Comparison of ENCODE assay signal across 19 cellular contexts in genomic region chr2:69525261-69525660, GRCh38.
DNase-seq lines count a peak whose midpoint lies in the region; ATAC-seq and TF ChIP-seq lines count a peak whose summit lies in the region.
"Had no signal": no experiment of that assay in that cellular context is flagged by ENCODE, and none has a peak within 500 bp of the region (broad histone marks: within the 10 kb centered on the region; RNA-seq: fewer than 3 reads in every experiment).

No MANE protein-coding gene starts in this region.

- H3K18ac ChIP-seq in IMR-90 (ENCODE audit: low read depth, low read length): no peak overlapping the region

- H2BK15ac ChIP-seq in IMR-90 (ENCODE audit: low read depth, low read length): no peak overlapping the region

- H4K91ac ChIP-seq in IMR-90 (ENCODE audit: insufficient read depth, low read depth, low read length): no peak overlapping the region

- H2AK9ac ChIP-seq in IMR-90 (replicated peaks; ENCODE audit: low read depth, low read length, poor library complexity): no peak overlapping the region

- H3K23ac ChIP-seq in IMR-90 (ENCODE audit: low read depth, low read length): no peak overlapping the region

- no peak overlapping the region for H4K8ac ChIP-seq in IMR-90 (ENCODE audit: low read depth in 2 of 2, low read length in 2 of 2)

- no peak overlapping the region for H2AK5ac ChIP-seq in IMR-90 (ENCODE audit: low read depth, low read length)

- peaks cover 8% of the 10 kb centered on the region for H3K9me1 ChIP-seq in IMR-90 (ENCODE audit: insufficient read depth, low read length)

- H3K27me3 Mint-ChIP-seq in CD4-positive, alpha-beta memory T cell: no peaks in the 10 kb centered on the region
- no peaks in the 10 kb centered on the region for H3K27me3 Mint-ChIP-seq in central memory CD8-positive, alpha-beta T cell
- H3K27me3 Mint-ChIP-seq in neural progenitor cell (ENCODE audit: insufficient read depth, low read depth): peaks cover 4% of the 10 kb centered on the region

- no peak overlapping the region for H3K9ac ChIP-seq in IMR-90 (ENCODE audit: low read depth, low read length)
- no peak overlapping the region for H3K9ac ChIP-seq in neural progenitor cell

- CTCF ChIA-PET in CD4-positive, alpha-beta memory T cell (lab: Charles Lee; ENCODE audit: partially characterized antibody): interaction anchor here (1.2 to 1.9 kb wide), 2 partner anchors 40 to 291 kb away, joined by 4 to 10 read pairs; no protein-coding TSS in a partner anchor
- CTCF ChIA-PET in IMR-90 (lab: Yijun Ruan, JAX): interaction anchor here (0.9 kb wide), 1 partner anchor 9 kb away, joined by 3 read pairs; no protein-coding TSS in a partner anchor

- no peak overlapping the region for H3K56ac ChIP-seq in IMR-90 (ENCODE audit: extremely low read depth, insufficient read depth, low read length)

- no peaks in the 10 kb centered on the region for H4K20me1 ChIP-seq in IMR-90 (ENCODE audit: insufficient read depth, low read length)
- no peaks in the 10 kb centered on the region for H4K20me1 ChIP-seq in neural progenitor cell (ENCODE audit: low read depth)

- no peak overlapping the region for H3K4me3 ChIP-seq in CD4-positive, alpha-beta memory T cell (ENCODE audit: low read length in 2 of 2)
- H3K4me3 ChIP-seq in IMR-90 (ENCODE audit: insufficient read depth, low read depth, low read length): no peak overlapping the region
- no peak overlapping the region for H3K4me3 ChIP-seq in neural progenitor cell
- H3K4me3 ChIP-seq: MG63 had no signal

- peaks cover 83% of the 10 kb centered on the region for H3K36me3 ChIP-seq in CD4-positive, alpha-beta memory T cell (ENCODE audit: insufficient read depth, low read length)
- H3K36me3 ChIP-seq in IMR-90 (ENCODE audit: control insufficient read depth, insufficient read depth, low read length): peaks cover 44% of the 10 kb centered on the region
- no peaks in the 10 kb centered on the region for H3K36me3 ChIP-seq in neural progenitor cell

- no peak overlapping the region for H3K4me3 Mint-ChIP-seq in CD4-positive, alpha-beta memory T cell
- no peak overlapping the region for H3K4me3 Mint-ChIP-seq in central memory CD8-positive, alpha-beta T cell
- no peak overlapping the region for H3K4me3 Mint-ChIP-seq in neural progenitor cell
- H3K4me3 Mint-ChIP-seq: CD14-positive monocyte, HFFc6 had no signal

- dilution Hi-C loops in IMR-90 (cut with HindIII; ENCODE audit: low sequenced_read_pairs, unreplicated experiment): no loop called here

- H3K9me3 Mint-ChIP-seq in CD4-positive, alpha-beta memory T cell: no peaks in the 10 kb centered on the region
- no peaks in the 10 kb centered on the region for H3K9me3 Mint-ChIP-seq in central memory CD8-positive, alpha-beta T cell
- H3K9me3 Mint-ChIP-seq in neural progenitor cell: no peaks in the 10 kb centered on the region
- H3K9me3 Mint-ChIP-seq: CD14-positive monocyte, HFFc6 had no signal

- peaks cover 14% of the 10 kb centered on the region for H3F3A ChIP-seq in neural progenitor cell (ENCODE audit: low read depth)

- no peaks in the 10 kb centered on the region for H3K79me2 ChIP-seq in neural progenitor cell (ENCODE audit: low read depth)

- H3K14ac ChIP-seq in IMR-90 (replicated peaks; ENCODE audit: low read depth, low read length): no peak overlapping the region; the same call in 1 of the 2 replicates

- intact Hi-C loops in CD4-positive, alpha-beta memory T cell (cut with micrococcal nuclease): no loop called here
- intact Hi-C loops in IMR-90 (cut with micrococcal nuclease): no loop called here

- H3K27me3 ChIP-seq in CD4-positive, alpha-beta memory T cell (ENCODE audit: insufficient read depth, low read length): no peaks in the 10 kb centered on the region
- H3K27me3 ChIP-seq in IMR-90 (ENCODE audit: control insufficient read depth, insufficient read depth, low read length) (no peaks in the 10 kb centered on the region), neural progenitor cell (no peaks in the 10 kb centered on the region)
- H3K27me3 ChIP-seq: MG63 had no signal

- POLR2A ChIA-PET in CD4-positive, alpha-beta memory T cell (lab: Charles Lee; ENCODE audit: partially characterized antibody): interaction anchor here (1.2 kb wide), 1 partner anchor 103 kb away, joined by 3 read pairs; no protein-coding TSS in a partner anchor
- POLR2A ChIA-PET in IMR-90 (lab: Charles Lee; ENCODE audit: unreplicated experiment): no interaction called here

- no peak for TF ChIP-seq POLR2A in IMR-90 (IDR thresholded peaks at IDR 0.05; ENCODE audit: low read depth, low read length)

- no peaks in the 10 kb centered on the region for H3K9me3 ChIP-seq in CD4-positive, alpha-beta memory T cell (ENCODE audit: control insufficient read depth in 1 of 2, low read length in 2 of 2)
- H3K9me3 ChIP-seq in IMR-90 (ENCODE audit: control insufficient read depth, insufficient read depth, low read length) (no peaks in the 10 kb centered on the region), neural progenitor cell (ENCODE audit: low read depth) (no peaks in the 10 kb centered on the region)
- H3K9me3 ChIP-seq: MG63 had no signal

- no peak overlapping the region for H2BK5ac ChIP-seq in IMR-90 (ENCODE audit: low read depth, low read length, poor library complexity, severe bottlenecking)

- peaks cover 0 to 3% (median 0%) of the 10 kb centered on the region in 4 donors for H3K4me1 Mint-ChIP-seq in CD4-positive, alpha-beta memory T cell
- H3K4me1 Mint-ChIP-seq in central memory CD8-positive, alpha-beta T cell: peaks cover 8% of the 10 kb centered on the region
- H3K4me1 Mint-ChIP-seq in neural progenitor cell: no peaks in the 10 kb centered on the region
- H3K4me1 Mint-ChIP-seq: CD14-positive monocyte had no signal

- in situ Hi-C loops in IMR-90 (cut with MboI; ENCODE audit: low sequenced_read_pairs): no loop called here

- H4K5ac ChIP-seq in IMR-90 (ENCODE audit: low read depth, low read length): no peak overlapping the region

- no peak overlapping the region for H3K4ac ChIP-seq in IMR-90 (ENCODE audit: low read depth, low read length)

- H3K4me2 ChIP-seq in IMR-90 (ENCODE audit: low read depth, low read length): no peak overlapping the region
- peak overlapping the region; percentile 17 for H3K4me2 ChIP-seq in neural progenitor cell

- TF ChIP-seq RAD21 in IMR-90 (IDR thresholded peaks at IDR 0.05; ENCODE audit: low read length): no peak

- TF ChIP-seq CTCF in IMR-90 (conservative IDR thresholded peaks at IDR 0.05; ENCODE audit: low read depth, low read length): no peak
- no peak for TF ChIP-seq CTCF in neural progenitor cell (IDR thresholded peaks at IDR 0.05)

- no peak overlapping the region for H2BK20ac ChIP-seq in IMR-90 (ENCODE audit: low read depth, low read length)

- BruUV-seq in IMR-90 (replicated peaks; lab: Mats Ljungman, UMichigan): no TSS peak

- H3K36me3 Mint-ChIP-seq in CD4-positive, alpha-beta memory T cell: peaks cover 70 to 85% of the 10 kb centered on the region in 2 donors
- H3K36me3 Mint-ChIP-seq in central memory CD8-positive, alpha-beta T cell (ENCODE audit: insufficient read depth): peaks cover 67% of the 10 kb centered on the region
- H3K36me3 Mint-ChIP-seq in neural progenitor cell: peaks cover 25% of the 10 kb centered on the region

- peaks cover 14 to 16% of the 10 kb centered on the region in 2 experiments; a peak in 3 of 4 replicates for H3K79me1 ChIP-seq in IMR-90 (ENCODE audit: low read depth in 1 of 2, low read length in 2 of 2)

- H3K4me1 ChIP-seq in CD4-positive, alpha-beta memory T cell (ENCODE audit: insufficient read depth, low read length): no peaks in the 10 kb centered on the region
- H3K4me1 ChIP-seq in IMR-90 (ENCODE audit: control insufficient read depth, insufficient read depth, low read length) (peaks cover 2% of the 10 kb centered on the region; the same call in 1 of the 2 replicates), neural progenitor cell (peaks cover 13% of the 10 kb centered on the region)

- H3K27ac Mint-ChIP-seq in CD4-positive, alpha-beta memory T cell: peak overlapping the region in 4 of 7 donors; percentile 5 to 55 (median 33)
- peak overlapping the region; percentile 22 for H3K27ac Mint-ChIP-seq in central memory CD8-positive, alpha-beta T cell (ENCODE audit: low read depth)
- no peak overlapping the region for H3K27ac Mint-ChIP-seq in neural progenitor cell
- H3K27ac Mint-ChIP-seq: HFFc6 had no signal

- ATAC-seq in IMR-90 (ENCODE audit: low read depth): peak; percentile 75
- ATAC-seq in central memory CD8-positive, alpha-beta T cell (replicated peaks; ENCODE audit: extremely low read depth, poor library complexity, severe bottlenecking): no peak
- ATAC-seq: Panc1 had no signal

- no CpG with 5 or more reads among the region's 3 CpGs for WGBS in IMR-90 (ENCODE audit: extremely low coverage in 2 of 2, insufficient read length in 1 of 2), 2 experiments

- no peak for DNase-seq in CD4-positive, alpha-beta memory T cell
- DNase-seq in IMR-90 (peak; percentile 71), neural progenitor cell (ENCODE audit: low spot score) (no peak), COLO829 (ENCODE audit: low spot score) (no peak), AG08396 (ENCODE audit: low spot score) (no peak), DMS114 treated with DMSO at 0.1 percent for 48 hours (lab: John Stamatoyannopoulos, UW; ENCODE audit: unreplicated experiment) (no peak)
- no peak for DNase-seq in central memory CD8-positive, alpha-beta T cell (ENCODE audit: low spot score in 2 of 2)
- DNase-seq: AML-193, Calu3, DND-41, HFFc6, Karpas-422, MG63, NCI-H1092, NCI-H146, NCI-H2081 treated with DMSO at 0.1 percent for 48 hours, NCI-H510A treated with DMSO at 0.1 percent for 48 hours had no signal

- no peak overlapping the region for H2BK120ac ChIP-seq in IMR-90 (ENCODE audit: low read depth, low read length)

- no peak overlapping the region for H3K27ac ChIP-seq in CD4-positive, alpha-beta memory T cell (ENCODE audit: low read depth, low read length)
- H3K27ac ChIP-seq in IMR-90 (ENCODE audit: insufficient read depth, low read length): no peak overlapping the region
- H3K27ac ChIP-seq in neural progenitor cell: no peak overlapping the region

- H2AFZ ChIP-seq in IMR-90 (replicated peaks; ENCODE audit: low read length, poor library complexity): no peak overlapping the region
- H2AFZ ChIP-seq in neural progenitor cell (replicated peaks): no peak overlapping the region

TF ChIP-seq in IMR-90, 13 proteins besides CTCF, POLR2A, EP300 and RAD21 (continues in another document):
- TF ChIP-seq, protein P1, sequence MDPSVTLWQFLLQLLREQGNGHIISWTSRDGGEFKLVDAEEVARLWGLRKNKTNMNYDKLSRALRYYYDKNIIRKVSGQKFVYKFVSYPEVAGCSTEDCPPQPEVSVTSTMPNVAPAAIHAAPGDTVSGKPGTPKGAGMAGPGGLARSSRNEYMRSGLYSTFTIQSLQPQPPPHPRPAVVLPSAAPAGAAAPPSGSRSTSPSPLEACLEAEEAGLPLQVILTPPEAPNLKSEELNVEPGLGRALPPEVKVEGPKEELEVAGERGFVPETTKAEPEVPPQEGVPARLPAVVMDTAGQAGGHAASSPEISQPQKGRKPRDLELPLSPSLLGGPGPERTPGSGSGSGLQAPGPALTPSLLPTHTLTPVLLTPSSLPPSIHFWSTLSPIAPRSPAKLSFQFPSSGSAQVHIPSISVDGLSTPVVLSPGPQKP (IDR thresholded peaks at IDR 0.05; ENCODE audit: borderline replicate concordance, low read depth, low read length): no peak
